Comparison of ENCODE assay signal across 1 cellular context in the genomic region with DNA sequence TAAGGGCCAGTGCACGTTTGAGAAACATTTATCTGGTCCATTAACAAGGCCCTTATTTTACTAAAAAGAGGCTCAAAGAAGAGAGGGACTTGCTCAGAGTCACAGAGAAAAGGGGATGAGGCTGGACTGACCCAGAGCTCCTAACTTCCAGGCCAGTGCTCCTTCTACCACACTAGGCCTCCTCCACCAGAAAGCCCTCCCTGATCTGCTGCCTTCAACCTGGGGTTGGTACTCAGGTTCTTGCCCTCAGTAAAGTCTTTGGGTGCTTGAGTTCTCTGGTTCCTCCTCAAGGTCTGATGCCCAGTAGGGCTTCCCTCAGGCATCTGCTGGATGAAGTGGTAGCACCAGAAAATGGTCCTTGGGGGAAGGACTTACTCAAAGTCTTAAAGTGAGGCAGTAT.
A peak's percentile ranks its signal among the peaks of the same experiment; 100 is the strongest.
TF ChIP-seq lines count a peak whose summit lies in the region.

No MANE protein-coding gene starts in this region.

TF ChIP-seq in K562, 482 proteins besides CTCF, POLR2A, EP300 and RAD21:
- TF ChIP-seq POLR2G (IDR thresholded peaks at IDR 0.05; ENCODE audit: low read depth, low read length) (no peak), CREBBP (IDR thresholded peaks at IDR 0.05; ENCODE audit: low read depth, low read length) (no peak), KLF13 (tag; IDR thresholded peaks at IDR 0.05; ENCODE audit: borderline replicate concordance, low read depth) (no peak), POLR3A (IDR thresholded peaks at IDR 0.05; ENCODE audit: borderline replicate concordance, extremely low read depth, insufficient read depth, insufficient read length) (no peak), THRAP3 (IDR thresholded peaks at IDR 0.05; ENCODE audit: borderline replicate concordance) (no peak), BCOR (IDR thresholded peaks at IDR 0.05) (peak; percentile 65; the same call in 1 of the 2 replicates), ZHX1 (conservative IDR thresholded peaks at IDR 0.05; ENCODE audit: low read length) (no peak), FUS (optimal IDR thresholded peaks at IDR 0.05; ENCODE audit: low read depth, low read length) (no peak), CEBPG (CRISPR knock-in tag; IDR thresholded peaks at IDR 0.05) (no peak), CEBPG (tag; conservative IDR thresholded peaks at IDR 0.05 in 1 of 2, IDR thresholded peaks at IDR 0.05 in 1 of 2) (no peak), SMARCA5 (IDR thresholded peaks at IDR 0.05) (peak; percentile 42; the same call in 1 of the 2 replicates), FOS (IDR thresholded peaks at IDR 0.05; ENCODE audit: extremely low read depth, insufficient read length) (no peak), KLF10 (CRISPR knock-in tag; IDR thresholded peaks at IDR 0.05) (no peak), RBM25 (IDR thresholded peaks at IDR 0.05; ENCODE audit: low read depth, low read length, severe bottlenecking) (peak; percentile 84), RBFOX2 (IDR thresholded peaks at IDR 0.05; ENCODE audit: low read depth, low read length) (no peak), GTF2E2 (tag; IDR thresholded peaks at IDR 0.05) (no peak), ZNF436 (CRISPR knock-in tag; IDR thresholded peaks at IDR 0.05) (peak; percentile 81; the same call in 1 of the 2 replicates), ZFP36 (IDR thresholded peaks at IDR 0.05; ENCODE audit: low read depth, low read length, partially characterized antibody) (peak; percentile 98), ZKSCAN1 (IDR thresholded peaks at IDR 0.05; ENCODE audit: low read depth, low read length) (no peak), KDM1A (IDR thresholded peaks at IDR 0.05) (0 out of 4 replicates have a peak, but pooled peaks of 1 of the 2 experiments have one; percentile 13), NR2C2 (CRISPR knock-in tag; IDR thresholded peaks at IDR 0.05) (no peak), NR2C2 (tag; IDR thresholded peaks at IDR 0.05) (no peak), ELF1 (tag; IDR thresholded peaks at IDR 0.05) (no peak), MYBL2 (IDR thresholded peaks at IDR 0.05; ENCODE audit: low read depth) (no peak), MYBL2 (CRISPR knock-in tag; IDR thresholded peaks at IDR 0.05; ENCODE audit: borderline replicate concordance) (no peak)
- TF ChIP-seq, protein P1, sequence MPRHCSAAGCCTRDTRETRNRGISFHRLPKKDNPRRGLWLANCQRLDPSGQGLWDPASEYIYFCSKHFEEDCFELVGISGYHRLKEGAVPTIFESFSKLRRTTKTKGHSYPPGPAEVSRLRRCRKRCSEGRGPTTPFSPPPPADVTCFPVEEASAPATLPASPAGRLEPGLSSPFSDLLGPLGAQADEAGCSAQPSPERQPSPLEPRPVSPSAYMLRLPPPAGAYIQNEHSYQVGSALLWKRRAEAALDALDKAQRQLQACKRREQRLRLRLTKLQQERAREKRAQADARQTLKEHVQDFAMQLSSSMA (CRISPR knock-in tag; IDR thresholded peaks at IDR 0.05) = no peak
- TF ChIP-seq, protein P2, sequence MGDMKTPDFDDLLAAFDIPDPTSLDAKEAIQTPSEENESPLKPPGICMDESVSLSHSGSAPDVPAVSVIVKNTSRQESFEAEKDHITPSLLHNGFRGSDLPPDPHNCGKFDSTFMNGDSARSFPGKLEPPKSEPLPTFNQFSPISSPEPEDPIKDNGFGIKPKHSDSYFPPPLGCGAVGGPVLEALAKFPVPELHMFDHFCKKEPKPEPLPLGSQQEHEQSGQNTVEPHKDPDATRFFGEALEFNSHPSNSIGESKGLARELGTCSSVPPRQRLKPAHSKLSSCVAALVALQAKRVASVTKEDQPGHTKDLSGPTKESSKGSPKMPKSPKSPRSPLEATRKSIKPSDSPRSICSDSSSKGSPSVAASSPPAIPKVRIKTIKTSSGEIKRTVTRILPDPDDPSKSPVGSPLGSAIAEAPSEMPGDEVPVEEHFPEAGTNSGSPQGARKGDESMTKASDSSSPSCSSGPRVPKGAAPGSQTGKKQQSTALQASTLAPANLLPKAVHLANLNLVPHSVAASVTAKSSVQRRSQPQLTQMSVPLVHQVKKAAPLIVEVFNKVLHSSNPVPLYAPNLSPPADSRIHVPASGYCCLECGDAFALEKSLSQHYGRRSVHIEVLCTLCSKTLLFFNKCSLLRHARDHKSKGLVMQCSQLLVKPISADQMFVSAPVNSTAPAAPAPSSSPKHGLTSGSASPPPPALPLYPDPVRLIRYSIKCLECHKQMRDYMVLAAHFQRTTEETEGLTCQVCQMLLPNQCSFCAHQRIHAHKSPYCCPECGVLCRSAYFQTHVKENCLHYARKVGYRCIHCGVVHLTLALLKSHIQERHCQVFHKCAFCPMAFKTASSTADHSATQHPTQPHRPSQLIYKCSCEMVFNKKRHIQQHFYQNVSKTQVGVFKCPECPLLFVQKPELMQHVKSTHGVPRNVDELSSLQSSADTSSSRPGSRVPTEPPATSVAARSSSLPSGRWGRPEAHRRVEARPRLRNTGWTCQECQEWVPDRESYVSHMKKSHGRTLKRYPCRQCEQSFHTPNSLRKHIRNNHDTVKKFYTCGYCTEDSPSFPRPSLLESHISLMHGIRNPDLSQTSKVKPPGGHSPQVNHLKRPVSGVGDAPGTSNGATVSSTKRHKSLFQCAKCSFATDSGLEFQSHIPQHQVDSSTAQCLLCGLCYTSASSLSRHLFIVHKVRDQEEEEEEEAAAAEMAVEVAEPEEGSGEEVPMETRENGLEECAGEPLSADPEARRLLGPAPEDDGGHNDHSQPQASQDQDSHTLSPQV (IDR thresholded peaks at IDR 0.05) = no peak
